1 cellular context compared by ENCODE assay signal in the genomic region with DNA sequence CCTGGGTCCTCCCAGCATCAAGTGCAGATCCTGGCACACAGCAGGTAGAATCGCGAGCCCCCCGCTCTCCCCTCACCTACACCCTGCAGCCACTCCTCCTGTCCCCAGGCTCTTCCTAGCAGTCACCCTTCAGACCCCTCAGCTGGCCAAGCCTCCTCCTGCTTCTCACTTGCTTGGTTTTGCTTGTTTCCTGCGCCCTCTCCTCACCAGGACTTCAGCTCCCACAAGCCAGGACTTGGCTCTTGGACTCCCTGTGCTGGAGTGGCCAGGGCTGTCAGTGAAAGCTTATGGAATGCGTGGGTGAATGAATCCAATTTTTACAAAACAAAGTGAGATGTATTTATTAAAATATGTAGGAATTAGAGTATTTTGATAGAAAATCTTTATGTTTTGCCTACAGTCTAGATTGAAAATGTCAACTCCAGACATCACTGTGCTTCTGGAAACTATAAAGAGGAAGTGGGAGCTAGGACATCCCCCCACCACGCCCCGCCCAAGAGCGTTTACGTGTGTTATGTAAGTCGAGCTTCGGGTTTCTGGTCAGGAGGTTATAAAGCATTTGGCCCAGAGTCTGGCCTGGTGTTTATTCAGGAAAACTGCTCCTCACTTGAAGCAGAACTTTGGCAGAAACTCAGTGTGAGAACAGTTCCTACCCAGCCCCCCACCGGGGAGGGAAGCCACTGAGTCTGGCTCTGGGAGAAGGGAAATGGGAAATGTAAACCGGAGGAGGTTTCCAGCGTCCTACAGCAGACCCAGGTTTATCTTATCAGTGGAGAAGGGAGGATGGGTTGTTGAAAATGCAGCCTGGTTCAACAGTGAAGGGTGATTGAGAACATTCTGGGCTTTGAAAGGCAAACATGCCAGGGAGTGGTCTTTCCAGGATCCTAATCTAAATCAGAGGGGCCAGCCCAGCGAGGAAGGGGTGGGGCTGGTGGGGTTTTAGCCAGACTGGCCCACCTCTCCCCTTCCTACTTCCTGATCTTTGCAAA.
TF ChIP-seq lines count a peak whose summit lies in the region.

No MANE protein-coding gene starts in this region.

TF ChIP-seq in liver, 16 proteins besides CTCF, POLR2A, EP300 and RAD21 (continued from another document):
- peak; percentile 68 to 89 for TF ChIP-seq EGR1 (IDR thresholded peaks at IDR 0.05; ENCODE audit: low read depth in 2 of 2)
- TF ChIP-seq NR2F2 (IDR thresholded peaks at IDR 0.05) = peak; percentile 92
- peak; percentile 87 to 94 for TF ChIP-seq RXRA (IDR thresholded peaks at IDR 0.05)
- TF ChIP-seq, protein P1, sequence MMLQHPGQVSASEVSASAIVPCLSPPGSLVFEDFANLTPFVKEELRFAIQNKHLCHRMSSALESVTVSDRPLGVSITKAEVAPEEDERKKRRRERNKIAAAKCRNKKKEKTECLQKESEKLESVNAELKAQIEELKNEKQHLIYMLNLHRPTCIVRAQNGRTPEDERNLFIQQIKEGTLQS (IDR thresholded peaks at IDR 0.05) = no peak
- TF ChIP-seq TAF1 (conservative IDR thresholded peaks at IDR 0.05) = peak; percentile 53
- TF ChIP-seq FOXA1 (IDR thresholded peaks at IDR 0.05) = peak; percentile 88
